Comparison of ENCODE assay signal across 13 cellular contexts in genomic region chr4:82833696-82834313, GRCh38. TPM values are rescaled to one million over a fixed set of nuclear protein-coding genes. Genes with fewer than 3 reads are reported as not detected.
DNase-seq lines count a peak whose midpoint lies in the region; ATAC-seq and TF ChIP-seq lines count a peak whose summit lies in the region.
"Had no signal": no experiment of that assay in that cellular context is flagged by ENCODE, and none has a peak within 500 bp of the region (broad histone marks: within the 10 kb centered on the region; RNA-seq: fewer than 3 reads in every experiment).

No MANE protein-coding gene starts in this region.

- H3K27ac Mint-ChIP-seq in MCF 10A (ENCODE audit: low read depth, unreplicated experiment) = no peak overlapping the region
- H3K27ac Mint-ChIP-seq in type B pancreatic cell = peak overlapping the region; percentile 71
- no peak overlapping the region for H3K27ac Mint-ChIP-seq in stimulated activated memory B cell treated with anti-CD40 and anti-IgM and Interleukin-4, amounts not matched to agents 10 μg/mL and 1 μg/mL and 100 μg/mL, for 72 hours
- H3K27ac Mint-ChIP-seq: B cell, progenitor cell of endocrine pancreas had no signal

- H3K4ac ChIP-seq in mesendoderm (ENCODE audit: low read depth, low read length) = no peak overlapping the region

- H3K36me3 ChIP-seq in breast epithelium = no peaks in the 10 kb centered on the region
- H3K36me3 ChIP-seq in brain microvascular endothelial cell (replicated peaks) = peaks cover 64% of the 10 kb centered on the region
- H3K36me3 ChIP-seq in mesendoderm (ENCODE audit: control insufficient read depth, insufficient read depth, low read length) = peaks cover 2% of the 10 kb centered on the region

- H3K23ac ChIP-seq in mesendoderm (ENCODE audit: low read length) = no peak overlapping the region

- no TSS peak for BruUV-seq in MCF 10A (replicated peaks; lab: Mats Ljungman, UMichigan)

- H3K27me3 Mint-ChIP-seq in MCF 10A (ENCODE audit: insufficient read depth, unreplicated experiment) = no peaks in the 10 kb centered on the region
- no peaks in the 10 kb centered on the region for H3K27me3 Mint-ChIP-seq in type B pancreatic cell
- H3K27me3 Mint-ChIP-seq in stimulated activated memory B cell treated with anti-CD40 and anti-IgM and Interleukin-4, amounts not matched to agents 10 μg/mL and 1 μg/mL and 100 μg/mL, for 72 hours = no peaks in the 10 kb centered on the region
- H3K27me3 Mint-ChIP-seq: B cell, progenitor cell of endocrine pancreas had no signal

- no peak overlapping the region for H2BK120ac ChIP-seq in mesendoderm (ENCODE audit: low read depth, low read length)

- POLR2A ChIA-PET in MCF 10A (lab: Yijun Ruan, JAX) = interaction anchor here (0.6 to 1.1 kb wide), 3 partner anchors 66 to 402 kb away, joined by 3 to 4 read pairs (median 3); partner anchors contain the start of gene THAP9

- H3K79me1 ChIP-seq in mesendoderm (ENCODE audit: low read length) = no peaks in the 10 kb centered on the region

- intact Hi-C loops in MCF 10A (cut with micrococcal nuclease) = no loop called here
- intact Hi-C loops in breast epithelium (cut with DNase I; ENCODE audit: low total_unique reads) = no loop called here

- H3K36me3 Mint-ChIP-seq in MCF 10A (ENCODE audit: insufficient read depth, unreplicated experiment) (peaks cover 78% of the 10 kb centered on the region), type B pancreatic cell (peaks cover 41% of the 10 kb centered on the region)
- peaks cover 48% of the 10 kb centered on the region for H3K36me3 Mint-ChIP-seq in stimulated activated memory B cell treated with anti-CD40 and anti-IgM and Interleukin-4, amounts not matched to agents 10 μg/mL and 1 μg/mL and 100 μg/mL, for 72 hours

- ATAC-seq in GM18520 (IDR thresholded peaks at IDR 0.05; ENCODE audit: unreplicated experiment) = no peak
- ATAC-seq in stimulated activated memory B cell treated with anti-CD40 and anti-IgM and Interleukin-4, amounts not matched to agents 10 μg/mL and 1 μg/mL and 100 μg/mL, for 72 hours = no peak

- H2BK5ac ChIP-seq in mesendoderm (ENCODE audit: low read length) = no peak overlapping the region

- H3K4me1 Mint-ChIP-seq in MCF 10A (ENCODE audit: insufficient read depth, unreplicated experiment) (peaks cover 9% of the 10 kb centered on the region), type B pancreatic cell (ENCODE audit: unreplicated experiment) (peaks cover 5% of the 10 kb centered on the region)
- H3K4me1 Mint-ChIP-seq in stimulated activated memory B cell treated with anti-CD40 and anti-IgM and Interleukin-4, amounts not matched to agents 10 μg/mL and 1 μg/mL and 100 μg/mL, for 72 hours = no peaks in the 10 kb centered on the region
- H3K4me1 Mint-ChIP-seq: B cell had no signal

- WGBS in mesendoderm (ENCODE audit: extremely low coverage, insufficient coverage, low lambda C conversion rate) = no CpG with 5 or more reads among the region's 1 CpG

- no peaks in the 10 kb centered on the region for H3K79me2 ChIP-seq in mesendoderm (ENCODE audit: control insufficient read depth, insufficient read depth, low read length)

- H3K27me3 ChIP-seq in breast epithelium = no peaks in the 10 kb centered on the region
- no peaks in the 10 kb centered on the region for H3K27me3 ChIP-seq in brain microvascular endothelial cell (replicated peaks)
- H3K27me3 ChIP-seq in mesendoderm (ENCODE audit: insufficient read depth, low read length, poor library complexity) = no peaks in the 10 kb centered on the region

- H3K4me3 ChIP-seq in breast epithelium (no peak overlapping the region), brain microvascular endothelial cell (ENCODE audit: low read depth, low read length) (no peak overlapping the region), mesendoderm (ENCODE audit: low read length) (no peak overlapping the region)

- H3K27ac ChIP-seq in breast epithelium (no peak overlapping the region), brain microvascular endothelial cell (peak overlapping the region; percentile 43), mesendoderm (ENCODE audit: low read depth, low read length) (no peak overlapping the region)

- H3K56ac ChIP-seq in mesendoderm (ENCODE audit: low read length) = no peak overlapping the region

- no peak overlapping the region for H2AK5ac ChIP-seq in mesendoderm (ENCODE audit: low read length)

- H2BK15ac ChIP-seq in mesendoderm (replicated peaks; ENCODE audit: low read depth) = no peak overlapping the region

- no peak overlapping the region for H3K18ac ChIP-seq in mesendoderm (ENCODE audit: low read length)

- TF ChIP-seq CTCF in MCF 10A (IDR thresholded peaks at IDR 0.05; ENCODE audit: unreplicated experiment) = no peak
- TF ChIP-seq CTCF in breast epithelium (IDR thresholded peaks at IDR 0.05) = no peak
- peak; percentile 36 for TF ChIP-seq CTCF in brain microvascular endothelial cell (IDR thresholded peaks at IDR 0.05; ENCODE audit: low read depth, low read length, missing control alignments)
- TF ChIP-seq CTCF in type B pancreatic cell (conservative IDR thresholded peaks at IDR 0.05) = no peak

- TF ChIP-seq POLR2A in breast epithelium (IDR thresholded peaks at IDR 0.05) = no peak

- H4K5ac ChIP-seq in mesendoderm (ENCODE audit: low read length) = no peak overlapping the region

- H3K9me3 Mint-ChIP-seq in MCF 10A (ENCODE audit: unreplicated experiment) = no peaks in the 10 kb centered on the region
- peaks cover 5% of the 10 kb centered on the region for H3K9me3 Mint-ChIP-seq in type B pancreatic cell
- H3K9me3 Mint-ChIP-seq in stimulated activated memory B cell treated with anti-CD40 and anti-IgM and Interleukin-4, amounts not matched to agents 10 μg/mL and 1 μg/mL and 100 μg/mL, for 72 hours = peaks cover 3% of the 10 kb centered on the region

- DNase-seq in MCF 10A (ENCODE audit: unreplicated experiment) = peak; percentile 24
- no peak for DNase-seq in breast epithelium (ENCODE audit: low spot score in 2 of 2)
- peak; percentile 85 for DNase-seq in brain microvascular endothelial cell
- DNase-seq in iris pigment epithelial cell (ENCODE audit: low read depth) = peak; percentile 95
- no peak for DNase-seq in type B pancreatic cell (ENCODE audit: extremely low spot score, unreplicated experiment)
- DNase-seq in mesendoderm = no peak
- DNase-seq: activated CD4-positive, alpha-beta T cell treated with anti-CD3 and anti-CD28 coated beads, Interleukin-2, amount 50 U/mL, for 48 hours; anterior cingulate cortex; NCI-H1417 had no signal

- no peak overlapping the region for H3K9ac ChIP-seq in mesendoderm (ENCODE audit: low read length)

- H3K4me2 ChIP-seq in mesendoderm (ENCODE audit: low read length) = no peak overlapping the region

- H3K4me3 Mint-ChIP-seq in MCF 10A (ENCODE audit: unreplicated experiment) = no peak overlapping the region
- H3K4me3 Mint-ChIP-seq in type B pancreatic cell = peak overlapping the region; percentile 25
- no peak overlapping the region for H3K4me3 Mint-ChIP-seq in stimulated activated memory B cell treated with anti-CD40 and anti-IgM and Interleukin-4, amounts not matched to agents 10 μg/mL and 1 μg/mL and 100 μg/mL, for 72 hours
- H3K4me3 Mint-ChIP-seq: B cell had no signal

- no peaks in the 10 kb centered on the region for H3K4me1 ChIP-seq in breast epithelium
- no peaks in the 10 kb centered on the region for H3K4me1 ChIP-seq in mesendoderm (ENCODE audit: control insufficient read depth, low read depth, low read length)

- CTCF ChIA-PET in MCF 10A (lab: Yijun Ruan, JAX) = interaction anchor here (0.6 to 0.7 kb wide), 2 partner anchors 16 to 454 kb away, joined by 3 to 4 read pairs; no protein-coding TSS in a partner anchor

- in situ Hi-C loops in brain microvascular endothelial cell (cut with HindIII; ENCODE audit: low pct_ligation_motif_present, low sequenced_read_pairs) = no loop called here

- H3K9me3 ChIP-seq in breast epithelium = no peaks in the 10 kb centered on the region

- H4K8ac ChIP-seq in mesendoderm (ENCODE audit: low read depth, low read length) = no peak overlapping the region

RNA-seq across cellular contexts. Expression of gene SCD5, which starts 35.2 kb away (rescaled TPM):
- 3.5 and 3.6 TPM in 2 replicates for total RNA-seq in MCF 10A (2022)
- 10 to 100 TPM in 2 of 3 donors, 1 to 10 TPM in 1; 9.8 to 17.0 (median 14.7) TPM for total RNA-seq in breast epithelium
- total RNA-seq in type B pancreatic cell (ENCODE audit: low replicate concordance) = 22.5 and 36.6 TPM in 2 replicates
- 0.97 TPM for polyA plus RNA-seq in mesendoderm (2013, experiment 1 of 2)
- 0.88 TPM for polyA plus RNA-seq in mesendoderm (2013, experiment 2 of 2)
- total RNA-seq: B cell had no signal

RNA-seq across cellular contexts. Expression of gene SEC31A, which starts 57.1 kb away (rescaled TPM):
- total RNA-seq in MCF 10A (2022) (212 and 229 TPM in 2 replicates), breast epithelium (100 to 1,000 TPM; 186 to 234 (median 231) TPM), type B pancreatic cell (ENCODE audit: low replicate concordance) (233 and 295 TPM in 2 replicates)
- 117 TPM for polyA plus RNA-seq in mesendoderm (2013, experiment 1 of 2)
- polyA plus RNA-seq in mesendoderm (2013, experiment 2 of 2) = 117 TPM

Comparison
In these comparisons a context has a peak if more than half of its experiments do, and no peak if none do; other contexts are left out.
1. DNase-seq: peak in MCF 10A (single experiment), brain microvascular endothelial cell (single experiment) and iris pigment epithelial cell (single experiment); none in breast epithelium (0 of 2), type B pancreatic cell (single experiment) and mesendoderm (single experiment).